Comparison of ENCODE assay signal across 9 cellular contexts in genomic region chr12:122979908-122980191, GRCh38. TPM values are rescaled to one million over a fixed set of nuclear protein-coding genes. Genes with fewer than 3 reads are reported as not detected.
DNase-seq lines count a peak whose midpoint lies in the region; ATAC-seq, FAIRE-seq and TF ChIP-seq lines count a peak whose summit lies in the region.
"Had no signal": no experiment of that assay in that cellular context is flagged by ENCODE, and none has a peak within 500 bp of the region (broad histone marks: within the 10 kb centered on the region; RNA-seq: fewer than 3 reads in every experiment).

No MANE protein-coding gene starts in this region.

- H2AFZ ChIP-seq in ACC112 (ENCODE audit: low read length, unreplicated experiment), result peak overlapping the region; percentile 53
- peak overlapping the region; percentile 80 for H2AFZ ChIP-seq in GM12878 (ENCODE audit: control insufficient read depth, low read depth, low read length)

- POLR2A ChIA-PET in HEK293 (lab: Yijun Ruan, JAX), result interaction anchor here (0.5 to 1.4 kb wide), 4 partner anchors 10 to 253 kb away, joined by 3 to 10 read pairs (median 6); partner anchors contain the start of genes ABCB9 and MPHOSPH9
- POLR2A ChIA-PET in GM12878 (lab: Charles Lee), result interaction anchor here (0.6 to 2.0 kb wide), 3 partner anchors 10 to 253 kb away, joined by 3 to 8 read pairs (median 6); partner anchors contain the start of genes MPHOSPH9 and MTRFR

- no peak for ATAC-seq in GM12878

- H3K9ac ChIP-seq in GM12878 (ENCODE audit: control insufficient read depth, insufficient read depth, low read length), result peak overlapping the region; percentile 83

- RAD21 ChIA-PET in GM12878 (lab: Charles Lee; ENCODE audit: unreplicated experiment), result interaction anchor here (1.6 kb wide), 1 partner anchor 258 kb away, joined by 5 read pairs; no protein-coding TSS in a partner anchor

- no peak for DNase-seq in GM12878 (ENCODE audit: low read depth, low spot score)
- DNase-seq in superior temporal gyrus (ENCODE audit: extremely low spot score), result no peak
- DNase-seq in COLO668 (lab: John Stamatoyannopoulos, UW; ENCODE audit: unreplicated experiment), result no peak
- no peak for DNase-seq in activated CD4-positive, alpha-beta T cell treated with anti-CD3 and anti-CD28 coated beads, Interleukin-2, amount 50 U/mL, for 1 hour
- no peak for DNase-seq in pons (ENCODE audit: low spot score)

- BruUV-seq in GM12878 (replicated peaks; lab: Mats Ljungman, UMichigan), result TSS peak; percentile 77

- no peaks in the 10 kb centered on the region for H4K20me1 ChIP-seq in GM12878 (ENCODE audit: control insufficient read depth, insufficient read depth)

- CTCF ChIA-PET in HEK293 (lab: Yijun Ruan, JAX), result interaction anchor here (0.7 kb wide), 1 partner anchor 262 kb away, joined by 3 read pairs; no protein-coding TSS in a partner anchor
- CTCF ChIA-PET in GM12878 (lab: Yijun Ruan, JAX), result interaction anchor here (2.1 kb wide), 1 partner anchor 258 kb away, joined by 7 read pairs; no protein-coding TSS in a partner anchor

- H3K9me3 ChIP-seq in HEK293 (ENCODE audit: control insufficient read depth, insufficient read depth, low read depth, low read length) (no peaks in the 10 kb centered on the region), GM12878 (replicated peaks; ENCODE audit: control insufficient read depth, insufficient read depth, low read length) (no peaks in the 10 kb centered on the region), mesodermal cell (ENCODE audit: control insufficient read depth, low read length) (no peaks in the 10 kb centered on the region)

- in situ Hi-C loops in GM12878 (cut with MboI), result loop anchor here (5.0 kb wide), 1 partner anchor 252 kb away; the partner anchor contains the start of genes MPHOSPH9 and MTRFR

- SMC1A ChIA-PET in GM12878 (lab: Charles Lee; ENCODE audit: uncharacterized antibody, unreplicated experiment), result interaction anchor here (0.7 to 1.7 kb wide), 3 partner anchors 10 to 257 kb away, joined by 3 read pairs; no protein-coding TSS in a partner anchor

- H3K4me1 ChIP-seq in ACC112 (ENCODE audit: control insufficient read depth, insufficient read depth, low read length, unreplicated experiment) (peaks cover 62% of the 10 kb centered on the region), HEK293 (ENCODE audit: control insufficient read depth, insufficient read depth, low read length) (peaks cover 15% of the 10 kb centered on the region), GM12878 (ENCODE audit: control insufficient read depth, insufficient read depth, low read length) (peaks cover 30% of the 10 kb centered on the region), mesodermal cell (ENCODE audit: control insufficient read depth, insufficient read depth, low read length, poor library complexity, severe bottlenecking) (peaks cover 45% of the 10 kb centered on the region)

- FAIRE-seq in GM12878 (lab: Jason Lieb, UNC), result no peak
- FAIRE-seq: endometrium had no signal

- peak overlapping the region; percentile 82 for H3K4me2 ChIP-seq in GM12878 (ENCODE audit: control insufficient read depth, insufficient read depth)

- no peak for TF ChIP-seq POLR2A in GM12878 (IDR thresholded peaks at IDR 0.05; ENCODE audit: low read depth, low read length)

- no peak for TF ChIP-seq EP300 in GM12878 (IDR thresholded peaks at IDR 0.05; ENCODE audit: borderline replicate concordance in 1 of 2, control insufficient read depth in 1 of 2, low read depth in 2 of 2, low read length in 2 of 2)

- H3K36me3 ChIP-seq in ACC112 (ENCODE audit: insufficient read depth, low read length), result no peaks in the 10 kb centered on the region
- peaks cover 0 to 53% of the 10 kb centered on the region in 2 experiments; a peak in 2 of 3 replicates for H3K36me3 ChIP-seq in HEK293 (ENCODE audit: control insufficient read depth in 2 of 2, insufficient read depth in 1 of 2, low read length in 2 of 2)
- H3K36me3 ChIP-seq in GM12878 (ENCODE audit: control insufficient read depth in 2 of 2, insufficient read depth in 2 of 2, low read length in 1 of 2), result peaks cover 0 to 6% of the 10 kb centered on the region in 2 experiments; a peak in 2 of 4 replicates
- peaks cover 49% of the 10 kb centered on the region for H3K36me3 ChIP-seq in mesodermal cell (ENCODE audit: control insufficient read depth, insufficient read depth, low read length)

- intact Hi-C loops in GM12878 (cut with micrococcal nuclease; ENCODE audit: unreplicated experiment), result no loop called here

- H3K27ac ChIP-seq in ACC112 (ENCODE audit: low read depth, low read length) (peak overlapping the region; percentile 61), HEK293 (ENCODE audit: extremely low read depth, low read depth, low read length) (peak overlapping the region; percentile 87), GM12878 (ENCODE audit: control insufficient read depth, insufficient read depth) (peak overlapping the region; percentile 75), mesodermal cell (ENCODE audit: low read depth, low read length, severe bottlenecking) (peak overlapping the region; percentile 90)

- peak overlapping the region; percentile 96 for H3K4me3 ChIP-seq in ACC112 (ENCODE audit: low read depth, low read length)
- peak overlapping the region; percentile 53 for H3K4me3 ChIP-seq in HEK293 (ENCODE audit: low read depth, low read length)
- H3K4me3 ChIP-seq in GM12878, result peak overlapping the region; percentile 96
- H3K4me3 ChIP-seq in mesodermal cell (ENCODE audit: extremely low read depth, insufficient read depth, low read length, poor library complexity, severe bottlenecking), result peak overlapping the region; percentile 86

- H3K27me3 ChIP-seq in ACC112 (ENCODE audit: insufficient read depth, low read length), result no peaks in the 10 kb centered on the region
- no peaks in the 10 kb centered on the region for H3K27me3 ChIP-seq in GM12878 (replicated peaks in 1 of 2; ENCODE audit: control insufficient read depth in 2 of 2, insufficient read depth in 2 of 2, low read length in 1 of 2)

- no peak for TF ChIP-seq RAD21 in GM12878 (IDR thresholded peaks at IDR 0.05; ENCODE audit: insufficient read depth, low read depth, low read length)

- H3K79me2 ChIP-seq in ACC112 (ENCODE audit: control insufficient read depth, insufficient read depth, low read length, unreplicated experiment) (peaks cover 77% of the 10 kb centered on the region), GM12878 (ENCODE audit: control insufficient read depth, insufficient read depth, low read length) (peaks cover 39% of the 10 kb centered on the region)

- TF ChIP-seq CTCF in HEK293 (tag by site-specific recombination; IDR thresholded peaks at IDR 0.05) (no peak), GM12878 (IDR thresholded peaks at IDR 0.05 in 2 of 3, conservative IDR thresholded peaks at IDR 0.05 in 1 of 3; ENCODE audit: control insufficient read depth in 2 of 3, extremely low read depth in 1 of 3, insufficient read depth in 1 of 3, low read depth in 3 of 3, low read length in 3 of 3) (no peak)

- under 1% methylated on average over 7 of the region's 7 CpGs for WGBS in GM12878 (ENCODE audit: insufficient coverage, insufficient replicate concordance, low lambda C conversion rate, missing lambda C conversion rate)
- WGBS in mesodermal cell (ENCODE audit: insufficient coverage in 2 of 2), 2 experiments, result 40% methylated on average over 7 of the region's 7 CpGs

RNA-seq across cellular contexts. Expression of gene ARL6IP4, which starts 0.6 kb away (rescaled TPM):
- 25.4 and 26.0 TPM in 2 replicates for total RNA-seq in GM12878 (2013; cell fraction: nucleolus; rRNA removed)
- total RNA-seq in GM12878 (2014; rRNA removed) (190 TPM in 2 replicates), GM12878 (2014; rRNA removed; fragmentation: Illumina TruSeq; extraction: Trizol) (174 and 188 TPM in 2 replicates), GM12878 (2021) (200 and 201 TPM in 2 replicates)
- polyA plus RNA-seq in GM12878 (2011; ENCODE audit: low read depth), result 52.4 TPM
- polyA plus RNA-seq in GM12878 (2011; rRNA removed) (106 and 137 TPM in 2 replicates), GM12878 (2014; fragmentation: Illumina TruSeq; extraction: Trizol) (53.4 and 144 TPM in 2 replicates), GM12878 (2014; fragmentation: Nextera tagmentation; extraction: Ambion mirVana) (10 to 100 TPM in 1 of 2 experiments, 1 to 10 TPM in 1; 2.5 to 14.1 TPM), GM12878 (2014; rRNA removed) (188 and 210 TPM in 2 replicates), GM12878 (2016; fragmentation: Nextera tagmentation; extraction: Ambion mirVana) (100 to 1,000 TPM; 319 to 320 TPM)
- 140 and 213 TPM in 2 replicates for polyA plus RNA-seq in GM12878 (2011; cell fraction: cytosol; rRNA removed)
- 267 and 296 TPM in 2 replicates for polyA plus RNA-seq in GM12878 (2011; cell fraction: nucleus; rRNA removed)
- polyA plus RNA-seq in GM12878 (2012), result 131 and 139 TPM in 2 replicates
- polyA minus RNA-seq in GM12878 (2011; rRNA and poly(A)+ RNA removed), result 32.8 and 49.1 TPM in 2 replicates
- polyA minus RNA-seq in GM12878 (2011; cell fraction: cytosol; rRNA and poly(A)+ RNA removed), result 21.2 and 37.3 TPM in 2 replicates
- 13.5 and 17.7 TPM in 2 replicates for polyA minus RNA-seq in GM12878 (2011; cell fraction: nucleus; rRNA and poly(A)+ RNA removed)
- polyA plus RNA-seq in mesodermal cell (2013, experiment 1 of 2), result 219 TPM
- polyA plus RNA-seq in mesodermal cell (2013, experiment 2 of 2), result 205 TPM

RNA-seq across cellular contexts. Expression of gene OGFOD2, which starts 4.8 kb away (rescaled TPM):
- total RNA-seq in GM12878 (2013; cell fraction: nucleolus; rRNA removed), result 27.8 and 32.6 TPM in 2 replicates
- total RNA-seq in GM12878 (2014; rRNA removed), result 14.3 and 16.9 TPM in 2 replicates
- total RNA-seq in GM12878 (2014; rRNA removed; fragmentation: Illumina TruSeq; extraction: Trizol), result 5.4 and 6.3 TPM in 2 replicates
- total RNA-seq in GM12878 (2021), result 18.7 and 21.8 TPM in 2 replicates
- 3.8 TPM for polyA plus RNA-seq in GM12878 (2011; ENCODE audit: low read depth)
- 9.2 and 15.6 TPM in 2 replicates for polyA plus RNA-seq in GM12878 (2011; rRNA removed)
- polyA plus RNA-seq in GM12878 (2011; cell fraction: cytosol; rRNA removed), result 22.2 and 29.7 TPM in 2 replicates
- polyA plus RNA-seq in GM12878 (2011; cell fraction: nucleus; rRNA removed), result 133 TPM in 2 replicates
- 11.6 and 12.2 TPM in 2 replicates for polyA plus RNA-seq in GM12878 (2012)
- polyA plus RNA-seq in GM12878 (2014; fragmentation: Illumina TruSeq; extraction: Trizol), result 3.3 and 4.5 TPM in 2 replicates
- 1 to 10 TPM in 1 of 2 experiments, under 1 TPM in 1; 0.93 to 1.8 TPM for polyA plus RNA-seq in GM12878 (2014; fragmentation: Nextera tagmentation; extraction: Ambion mirVana)
- 28.0 and 29.2 TPM in 2 replicates for polyA plus RNA-seq in GM12878 (2014; rRNA removed)
- 10 to 100 TPM; 27.3 to 28.6 TPM for polyA plus RNA-seq in GM12878 (2016; fragmentation: Nextera tagmentation; extraction: Ambion mirVana)
- polyA minus RNA-seq in GM12878 (2011; rRNA and poly(A)+ RNA removed), result 12.7 and 19.0 TPM in 2 replicates
- 4.3 and 8.1 TPM in 2 replicates for polyA minus RNA-seq in GM12878 (2011; cell fraction: cytosol; rRNA and poly(A)+ RNA removed)
- 25.4 and 30.1 TPM in 2 replicates for polyA minus RNA-seq in GM12878 (2011; cell fraction: nucleus; rRNA and poly(A)+ RNA removed)
- 7.4 TPM for polyA plus RNA-seq in mesodermal cell (2013, experiment 1 of 2)
- 9.9 TPM for polyA plus RNA-seq in mesodermal cell (2013, experiment 2 of 2)

RNA-seq across cellular contexts. Expression of gene ABCB9, which starts 13.6 kb away (rescaled TPM):
- total RNA-seq in GM12878 (2013; cell fraction: nucleolus; rRNA removed), result 6.3 and 9.0 TPM in 2 replicates
- 4.0 and 4.1 TPM in 2 replicates for total RNA-seq in GM12878 (2014; rRNA removed)
- total RNA-seq in GM12878 (2014; rRNA removed; fragmentation: Illumina TruSeq; extraction: Trizol), result 2.7 and 3.0 TPM in 2 replicates
- total RNA-seq in GM12878 (2021), result 3.7 and 4.9 TPM in 2 replicates
- 0.63 TPM for polyA plus RNA-seq in GM12878 (2011; ENCODE audit: low read depth)
- 0.58 and 0.85 TPM in 2 replicates for polyA plus RNA-seq in GM12878 (2011; rRNA removed)
- polyA plus RNA-seq in GM12878 (2011; cell fraction: cytosol; rRNA removed), result 0.69 and 0.87 TPM in 2 replicates
- 2.0 and 2.6 TPM in 2 replicates for polyA plus RNA-seq in GM12878 (2011; cell fraction: nucleus; rRNA removed)
- 1.6 and 2.9 TPM in 2 replicates for polyA plus RNA-seq in GM12878 (2012)
- polyA plus RNA-seq in GM12878 (2014; fragmentation: Illumina TruSeq; extraction: Trizol), result 0.65 and 1.4 TPM in 2 replicates
- polyA plus RNA-seq in GM12878 (2014; fragmentation: Nextera tagmentation; extraction: Ambion mirVana), result under 1 TPM; 0.37 to 0.43 TPM
- 4.6 and 5.3 TPM in 2 replicates for polyA plus RNA-seq in GM12878 (2014; rRNA removed)
- polyA plus RNA-seq in GM12878 (2016; fragmentation: Nextera tagmentation; extraction: Ambion mirVana), result 1 to 10 TPM; 3.2 to 4.3 TPM
- 2.5 and 3.1 TPM in 2 replicates for polyA minus RNA-seq in GM12878 (2011; rRNA and poly(A)+ RNA removed)
- 0.94 and 1.2 TPM in 2 replicates for polyA minus RNA-seq in GM12878 (2011; cell fraction: cytosol; rRNA and poly(A)+ RNA removed)
- polyA minus RNA-seq in GM12878 (2011; cell fraction: nucleus; rRNA and poly(A)+ RNA removed), result 1.9 and 3.5 TPM in 2 replicates
- 4.4 TPM for polyA plus RNA-seq in mesodermal cell (2013, experiment 1 of 2)
- 2.2 TPM for polyA plus RNA-seq in mesodermal cell (2013, experiment 2 of 2)
